8 cellular contexts compared by ENCODE assay signal in genomic region chr7:72827839-72828591, GRCh38. TPM values are rescaled to one million over a fixed set of nuclear protein-coding genes. Genes with fewer than 3 reads are reported as not detected.
DNase-seq lines count a peak whose midpoint lies in the region; ATAC-seq and TF ChIP-seq lines count a peak whose summit lies in the region.
"Not testable (repeated sequence)": the region's sequence is repeated elsewhere in the genome, so short reads cannot be mapped to it uniquely, and the experiment has no call there.

Gene TYW1B (minus strand): TSS chr7:72828200. CDS start chr7:72828075, 125 bp downstream.

- peak within 1 kb of the TSS; percentile 93 for H3K27ac Mint-ChIP-seq in activated naive CD8-positive, alpha-beta T cell treated with anti-CD3 and anti-CD28 coated beads, Interleukin-2, amount 10 ng/mL, durations not matched to agents 7 days and 5 days
- peak within 1 kb of the TSS; percentile 94 for H3K27ac Mint-ChIP-seq in glutamatergic neuron (ENCODE audit: unreplicated experiment)

- ATAC-seq in HG02678 (IDR thresholded peaks at IDR 0.05; ENCODE audit: unreplicated experiment) (peak; percentile 91), omental fat pad (ENCODE audit: low FRiP score) (peak; percentile 98)
- peak; percentile 93 for ATAC-seq in activated naive CD8-positive, alpha-beta T cell treated with anti-CD3 and anti-CD28 coated beads, Interleukin-2, amount 10 ng/mL, durations not matched to agents 7 days and 5 days (ENCODE audit: low read depth)

- peaks cover 11% of the 10 kb centered on the region for H3K4me1 ChIP-seq in testis

- peak within 1 kb of the TSS; percentile 97 for H3K4me3 Mint-ChIP-seq in activated naive CD8-positive, alpha-beta T cell treated with anti-CD3 and anti-CD28 coated beads, Interleukin-2, amount 10 ng/mL, durations not matched to agents 7 days and 5 days
- H3K4me3 Mint-ChIP-seq in glutamatergic neuron (ENCODE audit: unreplicated experiment) = peak within 1 kb of the TSS; percentile 98

- TF ChIP-seq POLR2A in testis (IDR thresholded peaks at IDR 0.05) = not testable (repeated sequence)

- H3K4me3 ChIP-seq in GM12864 (ENCODE audit: low read depth, low read length) (peak within 1 kb of the TSS; percentile 85), testis (peak within 1 kb of the TSS; percentile 68 to 92)

- peaks cover 20% of the 10 kb centered on the region for H3K4me1 Mint-ChIP-seq in activated naive CD8-positive, alpha-beta T cell treated with anti-CD3 and anti-CD28 coated beads, Interleukin-2, amount 10 ng/mL, durations not matched to agents 7 days and 5 days
- not testable (repeated sequence) for H3K4me1 Mint-ChIP-seq in glutamatergic neuron (ENCODE audit: low read depth, unreplicated experiment)

- not testable (repeated sequence) for H3K36me3 ChIP-seq in testis (ENCODE audit: low read depth, missing control alignments)

- DNase-seq in GM12864 (ENCODE audit: low read depth) = peak; percentile 88
- peak; percentile 93 for DNase-seq in NCI-H1105 treated with DMSO at 0.1 percent for 48 hours (lab: John Stamatoyannopoulos, UW)
- peak; percentile 95 for DNase-seq in SKM-1 treated with dmso at 0.1 percent for 144 hours (lab: John Stamatoyannopoulos, UW; ENCODE audit: unreplicated experiment)
- peak; percentile 95 for DNase-seq in activated naive CD8-positive, alpha-beta T cell treated with anti-CD3 and anti-CD28 coated beads, Interleukin-2, amount 10 ng/mL, durations not matched to agents 7 days and 5 days
- DNase-seq in glutamatergic neuron = peak; percentile 94
- peak; percentile 90 for DNase-seq in omental fat pad (ENCODE audit: low spot score)
- peak; percentile 99 for DNase-seq in testis

- POLR2A ChIA-PET in activated naive CD8-positive, alpha-beta T cell treated with anti-CD3 and anti-CD28 coated beads, Interleukin-2, amount 10 ng/mL, durations not matched to agents 7 days and 5 days (lab: Charles Lee) = not testable (repeated sequence)

- not testable (repeated sequence) for H3K27me3 Mint-ChIP-seq in activated naive CD8-positive, alpha-beta T cell treated with anti-CD3 and anti-CD28 coated beads, Interleukin-2, amount 10 ng/mL, durations not matched to agents 7 days and 5 days; glutamatergic neuron (ENCODE audit: unreplicated experiment)

- H3K27ac ChIP-seq in testis = peak within 1 kb of the TSS; percentile 82 to 85

- not testable (repeated sequence) for H3K9me3 ChIP-seq in testis

- not testable (repeated sequence) for H3K9me3 Mint-ChIP-seq in activated naive CD8-positive, alpha-beta T cell treated with anti-CD3 and anti-CD28 coated beads, Interleukin-2, amount 10 ng/mL, durations not matched to agents 7 days and 5 days
- peaks cover 13% of the 10 kb centered on the region for H3K9me3 Mint-ChIP-seq in glutamatergic neuron (ENCODE audit: unreplicated experiment)

- TF ChIP-seq CTCF in GM12864 (IDR thresholded peaks at IDR 0.05; ENCODE audit: low read depth, low read length, missing control alignments); glutamatergic neuron (IDR thresholded peaks at IDR 0.05; ENCODE audit: partially characterized antibody, unreplicated experiment); omental fat pad (IDR thresholded peaks at IDR 0.05): not testable (repeated sequence)
- peak in 1 of 3 experiments; percentile 27 for TF ChIP-seq CTCF in testis (IDR thresholded peaks at IDR 0.05)

- H3K36me3 Mint-ChIP-seq in activated naive CD8-positive, alpha-beta T cell treated with anti-CD3 and anti-CD28 coated beads, Interleukin-2, amount 10 ng/mL, durations not matched to agents 7 days and 5 days = peaks cover 11% of the 10 kb centered on the region
- not testable (repeated sequence) for H3K36me3 Mint-ChIP-seq in glutamatergic neuron (ENCODE audit: unreplicated experiment)

- WGBS in testis, 2 donors = 0% methylated on average over 27 to 49 of the region's 49 CpGs

- intact Hi-C loops in testis (cut with DNase I; ENCODE audit: low total_unique reads) = not testable (repeated sequence)

- not testable (repeated sequence) for H3K27me3 ChIP-seq in testis

RNA-seq across cellular contexts. Expression of gene TYW1B, which starts in this region (rescaled TPM):
- 1 to 10 TPM; 4.0 to 4.5 TPM for total RNA-seq in activated naive CD8-positive, alpha-beta T cell treated with anti-CD3 and anti-CD28 coated beads, Interleukin-2, amount 10 ng/mL, durations not matched to agents 7 days and 5 days
- total RNA-seq in glutamatergic neuron (ENCODE audit: unreplicated experiment) (5.0 TPM), omental fat pad (1 to 10 TPM; 1.9 to 5.8 (median 3.1) TPM), testis (10 to 100 TPM in 1 of 2 donors, 1 to 10 TPM in 1; 8.9 to 11.3 TPM)
- 10.5 TPM for polyA plus RNA-seq in testis (ENCODE audit: insufficient read depth, low read depth, low replicate concordance)

Comparison
In these comparisons a context has a peak if more than half of its experiments do, and no peak if none do; other contexts are left out.
1. Peak in every context shown above with its lines: DNase-seq, ATAC-seq, H3K4me3 ChIP-seq and H3K27ac ChIP-seq.